In genomic region chr22:21917206-21917958, GRCh38 we compare ENCODE assay signal across 15 cellular contexts. TPM values are rescaled to one million over a fixed set of nuclear protein-coding genes. Genes with fewer than 3 reads are reported as not detected.
DNase-seq lines count a peak whose midpoint lies in the region; ATAC-seq and TF ChIP-seq lines count a peak whose summit lies in the region.
"Had no signal": no experiment of that assay in that cellular context is flagged by ENCODE, and none has a peak within 500 bp of the region (broad histone marks: within the 10 kb centered on the region; RNA-seq: fewer than 3 reads in every experiment).

No MANE protein-coding gene starts in this region.

- H2AFZ ChIP-seq in SK-N-SH (ENCODE audit: low read depth): no peak overlapping the region

- no peak for TF ChIP-seq EP300 in SK-N-SH (IDR thresholded peaks at IDR 0.05; ENCODE audit: borderline replicate concordance in 1 of 2, low read depth in 1 of 2, low read length in 1 of 2)

- H3K9me2 ChIP-seq in SK-N-SH: no peaks in the 10 kb centered on the region

- H3K27ac ChIP-seq in SK-N-SH (ENCODE audit: low read depth in 2 of 2, low read length in 1 of 2): no peak overlapping the region

- H3K36me3 ChIP-seq in SK-N-SH (replicated peaks in 1 of 2; ENCODE audit: control insufficient read depth in 1 of 2, insufficient read depth in 2 of 2, low read length in 1 of 2): peaks cover 0 to 3% of the 10 kb centered on the region in 2 experiments

- no peaks in the 10 kb centered on the region for H3K79me2 ChIP-seq in SK-N-SH (ENCODE audit: insufficient read depth)

- no peaks in the 10 kb centered on the region for H4K20me1 ChIP-seq in SK-N-SH (ENCODE audit: insufficient read depth)

- POLR2A ChIA-PET in SK-N-SH (lab: Yijun Ruan, JAX): no interaction called here

- peak; percentile 3 for DNase-seq in DMS79 treated with DMSO at 0.1 percent for 48 hours (lab: John Stamatoyannopoulos, UW)
- DNase-seq in SK-N-SH: peak; percentile 44
- DNase-seq in fibroblast of pulmonary artery (ENCODE audit: low read depth): peak; percentile 37
- peak; percentile 35 for DNase-seq in midbrain (lab: John Stamatoyannopoulos, UW)
- DNase-seq in cerebellar nuclear complex (lab: John Stamatoyannopoulos, UW): no peak
- DNase-seq in NCI-H1092 treated with DMSO at 0.1 percent for 48 hours (lab: John Stamatoyannopoulos, UW): no peak
- DNase-seq: activated CD4-positive, alpha-beta T cell treated with anti-CD3 and anti-CD28 coated beads, Interleukin-2, amount 10 ng/mL, durations not matched to agents 7 days and 5 days; activated effector memory CD4-positive, alpha-beta T cell treated with Interleukin-2 at 50 U/mL for 16 hours; cortex of kidney; DND-41; NCI-H2029 treated with DMSO at 0.1 percent for 48 hours; stimulated activated CD4-positive, alpha-beta T cell treated with anti-CD3 and anti-CD28 coated beads, Interleukin-4, amount 100 ng/mL, for 4 hours; stimulated activated naive CD8-positive, alpha-beta T cell treated with anti-CD3 and anti-CD28 coated beads, Interleukin-15, Interleukin-2, amounts not matched to agents 100 U/mL and 50 U/mL, for 24 hours had no signal

- no peak overlapping the region for H3K9ac ChIP-seq in SK-N-SH

- CTCF ChIA-PET in SK-N-SH (lab: Yijun Ruan, JAX): interaction anchor here (1.1 to 15.9 kb wide), 3 partner anchors 20 to 204 kb away, joined by 3 to 145 read pairs (median 5); partner anchors contain the start of gene PPM1F

- TF ChIP-seq CTCF in SK-N-SH (IDR thresholded peaks at IDR 0.05) (no peak), fibroblast of pulmonary artery (IDR thresholded peaks at IDR 0.05; ENCODE audit: low read length, missing control alignments) (no peak)

- TF ChIP-seq RAD21 in SK-N-SH (IDR thresholded peaks at IDR 0.05; ENCODE audit: low read length): no peak

- peaks cover 0 to 16% of the 10 kb centered on the region in 2 experiments; a peak in 1 of 4 replicates for H3K4me1 ChIP-seq in SK-N-SH (ENCODE audit: control insufficient read depth in 1 of 2, insufficient read depth in 2 of 2, low read depth in 1 of 2, low read length in 1 of 2)

- no peak for ATAC-seq in HG02840 (IDR thresholded peaks at IDR 0.05; ENCODE audit: low FRiP score, unreplicated experiment)
- ATAC-seq in GM18867 (IDR thresholded peaks at IDR 0.05; ENCODE audit: unreplicated experiment): no peak
- ATAC-seq: stimulated activated naive CD8-positive, alpha-beta T cell treated with anti-CD3 and anti-CD28 coated beads, Interleukin-15, Interleukin-2, amounts not matched to agents 100 U/mL and 50 U/mL, for 24 hours had no signal

- no peaks in the 10 kb centered on the region for H3K27me3 ChIP-seq in SK-N-SH (ENCODE audit: insufficient read depth)

- H3K9me3 ChIP-seq in SK-N-SH: no peaks in the 10 kb centered on the region

- 88% methylated on average over 13 of the region's 17 CpGs for WGBS in SK-N-SH (ENCODE audit: low lambda C conversion rate)

- no peak overlapping the region for H3K4me3 ChIP-seq in SK-N-SH (ENCODE audit: low read depth in 2 of 2, low read length in 1 of 2)
- H3K4me3 ChIP-seq in fibroblast of pulmonary artery (replicated peaks; ENCODE audit: low read depth, low read length): no peak overlapping the region

- no peak overlapping the region for H3K4me2 ChIP-seq in SK-N-SH

- H3F3A ChIP-seq in SK-N-SH (replicated peaks; ENCODE audit: insufficient read depth): no peaks in the 10 kb centered on the region

TF ChIP-seq in SK-N-SH, 30 proteins besides CTCF, POLR2A, EP300 and RAD21:
- TF ChIP-seq POLR2AphosphoS5 (IDR thresholded peaks at IDR 0.05; ENCODE audit: low read depth, low read length): no peak

RNA-seq across cellular contexts. Expression of gene PPM1F, which starts 35.3 kb away (rescaled TPM):
- polyA plus RNA-seq in SK-N-SH (2012; rRNA removed): 29.6 and 33.8 TPM in 2 replicates
- polyA plus RNA-seq in SK-N-SH (2012; cell fraction: cytosol; rRNA removed): 16.4 and 24.2 TPM in 2 replicates
- polyA plus RNA-seq in SK-N-SH (2012; cell fraction: nucleus; rRNA removed): 42.7 and 51.1 TPM in 2 replicates

RNA-seq across cellular contexts. Expression of gene MAPK1, which starts 49.9 kb away (rescaled TPM):
- 25.6 and 34.8 TPM in 2 replicates for polyA plus RNA-seq in SK-N-SH (2012; rRNA removed)
- 27.8 and 32.0 TPM in 2 replicates for polyA plus RNA-seq in SK-N-SH (2012; cell fraction: cytosol; rRNA removed)
- polyA plus RNA-seq in SK-N-SH (2012; cell fraction: nucleus; rRNA removed): 19.0 and 34.6 TPM in 2 replicates

Comparison
In these comparisons a context has a peak if more than half of its experiments do, and no peak if none do; other contexts are left out.
1. DNase-seq: peak in DMS79 treated with DMSO at 0.1 percent for 48 hours (single experiment), SK-N-SH (single experiment), fibroblast of pulmonary artery (single experiment) and midbrain (single experiment); none in cerebellar nuclear complex (0 of 2) and NCI-H1092 treated with DMSO at 0.1 percent for 48 hours (single experiment).